18 cellular contexts compared by ENCODE assay signal in the genomic region with DNA sequence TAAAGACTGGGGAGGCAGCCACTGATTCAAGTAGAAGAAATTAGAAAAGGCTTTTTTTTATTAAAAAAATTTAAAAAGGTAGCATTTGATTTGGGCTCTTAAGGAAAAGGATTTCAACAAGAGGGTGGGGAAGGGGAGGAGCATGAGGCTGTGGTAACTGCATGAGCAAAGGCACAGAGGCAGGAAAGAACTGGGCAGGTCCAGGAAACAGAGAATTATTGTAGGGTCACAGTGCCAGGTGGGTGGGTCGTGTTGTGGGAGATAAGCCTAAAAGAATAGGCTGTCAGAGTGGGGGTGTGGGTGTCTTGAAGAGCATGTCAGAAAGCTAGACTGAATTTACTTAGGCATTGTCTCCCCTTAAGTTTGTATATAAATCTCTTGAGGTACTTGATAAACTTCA. TPM values are rescaled to one million over a fixed set of nuclear protein-coding genes. Genes with fewer than 3 reads are reported as not detected.
DNase-seq lines count a peak whose midpoint lies in the region; ATAC-seq and TF ChIP-seq lines count a peak whose summit lies in the region.
"Had no signal": no experiment of that assay in that cellular context is flagged by ENCODE, and none has a peak within 500 bp of the region (broad histone marks: within the 10 kb centered on the region; RNA-seq: fewer than 3 reads in every experiment).

No MANE protein-coding gene starts in this region.

- 4 to 15% methylated on average over 1 of the region's 1 CpG for WGBS in lung, 2 donors
- 38 to 50% methylated on average over 1 of the region's 1 CpG for WGBS in testis, 2 donors
- 68% methylated on average over 1 of the region's 1 CpG for WGBS in smooth muscle cell (ENCODE audit: low lambda C conversion rate)

- no peak overlapping the region for H3K4me2 ChIP-seq in smooth muscle cell

- DNase-seq in Panc1 (ENCODE audit: low read depth, low spot score) = no peak
- DNase-seq in epithelial cell of esophagus (ENCODE audit: low read depth) = peak; percentile 39
- peak; percentile 34 for DNase-seq in lung (ENCODE audit: low spot score)
- DNase-seq in type B pancreatic cell (ENCODE audit: extremely low spot score, unreplicated experiment) = no peak
- no peak for DNase-seq in Ammon's horn (ENCODE audit: low spot score)
- no peak for DNase-seq in testis
- DNase-seq in smooth muscle cell (lab: John Stamatoyannopoulos, UW; ENCODE audit: unreplicated experiment) = no peak
- DNase-seq: activated CD4-positive, alpha-beta T cell treated with anti-CD3 and anti-CD28 coated beads, Interleukin-2, amount 50 U/mL, for 1 hour; activated gamma-delta T cell treated with Interleukin-2 at 50 U/mL for 16 hours; DMS 273 treated with DMSO at 0.1 percent for 48 hours; Kasumi-1; SIG-M5; stimulated activated CD4-positive, alpha-beta T cell treated with anti-CD3 and anti-CD28 coated beads, Interleukin-2, amount 100 ng/mL, for 24 hours; stimulated activated naive B cell treated with anti-CD40 and anti-IgM and Interleukin-4, amounts not matched to agents 10 μg/mL and 1 μg/mL and 100 μg/mL, for 72 hours had no signal

- H3K36me3 ChIP-seq in Panc1 (ENCODE audit: control insufficient read depth, insufficient read depth, low read length) (no peaks in the 10 kb centered on the region), lung (ENCODE audit: control insufficient read depth in 2 of 2, insufficient read depth in 2 of 2, low read length in 2 of 2) (no peaks in the 10 kb centered on the region), testis (ENCODE audit: low read depth, missing control alignments) (no peaks in the 10 kb centered on the region), smooth muscle cell (ENCODE audit: low read depth) (no peaks in the 10 kb centered on the region)

- TF ChIP-seq CTCF in Panc1 (IDR thresholded peaks at IDR 0.05) (no peak), epithelial cell of esophagus (IDR thresholded peaks at IDR 0.05; ENCODE audit: insufficient read depth, low read depth, low read length, missing control alignments) (no peak), lung (IDR thresholded peaks at IDR 0.05; ENCODE audit: control extremely low read depth, extremely low read depth) (no peak), type B pancreatic cell (conservative IDR thresholded peaks at IDR 0.05) (no peak), testis (IDR thresholded peaks at IDR 0.05) (no peak), smooth muscle cell (IDR thresholded peaks at IDR 0.05; ENCODE audit: borderline replicate concordance, insufficient read depth, poor library complexity, severe bottlenecking) (no peak)

- H3K9me3 Mint-ChIP-seq in type B pancreatic cell = no peaks in the 10 kb centered on the region
- H3K9me3 Mint-ChIP-seq: dendritic cell treated with granulocyte-macrophage colony-stimulating factor and Interleukin-4, amounts not matched to agents 40 ng/mL and 50 ng/mL, for 4 days; neural crest cell; stimulated activated naive B cell treated with anti-CD40 and anti-IgM and Interleukin-4, amounts not matched to agents 10 μg/mL and 1 μg/mL and 100 μg/mL, for 72 hours had no signal

- no peaks in the 10 kb centered on the region for H3K27me3 Mint-ChIP-seq in type B pancreatic cell
- H3K27me3 Mint-ChIP-seq: dendritic cell treated with granulocyte-macrophage colony-stimulating factor and Interleukin-4, amounts not matched to agents 40 ng/mL and 50 ng/mL, for 4 days; stimulated activated naive B cell treated with anti-CD40 and anti-IgM and Interleukin-4, amounts not matched to agents 10 μg/mL and 1 μg/mL and 100 μg/mL, for 72 hours had no signal

- H3F3A ChIP-seq in smooth muscle cell (ENCODE audit: low read depth) = no peaks in the 10 kb centered on the region

- peak overlapping the region; percentile 58 for H3K4me3 Mint-ChIP-seq in type B pancreatic cell
- H3K4me3 Mint-ChIP-seq: dendritic cell treated with granulocyte-macrophage colony-stimulating factor and Interleukin-4, amounts not matched to agents 40 ng/mL and 50 ng/mL, for 4 days; neural crest cell; stimulated activated naive B cell treated with anti-CD40 and anti-IgM and Interleukin-4, amounts not matched to agents 10 μg/mL and 1 μg/mL and 100 μg/mL, for 72 hours had no signal

- no TSS peak for BruUV-seq in Panc1 (replicated peaks; lab: Mats Ljungman, UMichigan)

- H3K36me3 Mint-ChIP-seq in type B pancreatic cell = no peaks in the 10 kb centered on the region
- H3K36me3 Mint-ChIP-seq: stimulated activated naive B cell treated with anti-CD40 and anti-IgM and Interleukin-4, amounts not matched to agents 10 μg/mL and 1 μg/mL and 100 μg/mL, for 72 hours had no signal

- peak overlapping the region; percentile 87 for H3K27ac Mint-ChIP-seq in type B pancreatic cell
- H3K27ac Mint-ChIP-seq: dendritic cell treated with granulocyte-macrophage colony-stimulating factor and Interleukin-4, amounts not matched to agents 40 ng/mL and 50 ng/mL, for 4 days; stimulated activated naive B cell treated with anti-CD40 and anti-IgM and Interleukin-4, amounts not matched to agents 10 μg/mL and 1 μg/mL and 100 μg/mL, for 72 hours had no signal

- peaks cover 38% of the 10 kb centered on the region for H3K4me1 Mint-ChIP-seq in type B pancreatic cell (ENCODE audit: unreplicated experiment)

- POLR2A ChIA-PET in Panc1 (lab: Charles Lee) = no interaction called here

- ATAC-seq in Panc1 (peak; percentile 54; the same call in 1 of the 2 replicates), lung (ENCODE audit: insufficient read depth, low FRiP score) (peak; percentile 52), GM18520 (IDR thresholded peaks at IDR 0.05; ENCODE audit: unreplicated experiment) (no peak)
- ATAC-seq: GM12878; stimulated activated naive B cell treated with anti-CD40 and anti-IgM and Interleukin-4, amounts not matched to agents 10 μg/mL and 1 μg/mL and 100 μg/mL, for 72 hours had no signal

- H3K27me3 ChIP-seq in Panc1 (ENCODE audit: control insufficient read depth, insufficient read depth, low read length) (no peaks in the 10 kb centered on the region), lung (ENCODE audit: control insufficient read depth, insufficient read depth) (no peaks in the 10 kb centered on the region), testis (no peaks in the 10 kb centered on the region), smooth muscle cell (ENCODE audit: low read depth) (no peaks in the 10 kb centered on the region)

- H3K79me2 ChIP-seq in smooth muscle cell (ENCODE audit: low read depth) = peaks cover 8% of the 10 kb centered on the region

- no peaks in the 10 kb centered on the region for H4K20me1 ChIP-seq in smooth muscle cell (ENCODE audit: low read depth)

- H3K9me3 ChIP-seq in Panc1 (ENCODE audit: control insufficient read depth, insufficient read depth, low read depth, low read length) = no peaks in the 10 kb centered on the region
- no peaks in the 10 kb centered on the region for H3K9me3 ChIP-seq in lung (ENCODE audit: control insufficient read depth in 2 of 2, insufficient read depth in 1 of 2, low read length in 1 of 2)
- no peaks in the 10 kb centered on the region for H3K9me3 ChIP-seq in testis
- H3K9me3 ChIP-seq in smooth muscle cell (replicated peaks; ENCODE audit: low read depth) = no peaks in the 10 kb centered on the region

- no peak for TF ChIP-seq POLR2A in testis (IDR thresholded peaks at IDR 0.05)

- H3K27ac ChIP-seq in Panc1 (ENCODE audit: low read length) (peak overlapping the region; percentile 72), lung (ENCODE audit: low read depth in 1 of 2, low read length in 1 of 2) (no peak overlapping the region), testis (peak overlapping the region in 1 of 2 donors; percentile 63), smooth muscle cell (ENCODE audit: low read depth) (no peak overlapping the region)

- in situ Hi-C loops in Panc1 (cut with HindIII; ENCODE audit: low pct_unique_long_range_greater_than_20kb, low sequenced_read_pairs) = no loop called here

- H2AFZ ChIP-seq in smooth muscle cell (ENCODE audit: low read depth) = no peak overlapping the region

- CTCF ChIA-PET in Panc1 (lab: Charles Lee) = no interaction called here

- peaks cover 57% of the 10 kb centered on the region for H3K4me1 ChIP-seq in Panc1 (ENCODE audit: control insufficient read depth, insufficient read depth, low read length)
- peaks cover 5% of the 10 kb centered on the region in 2 donors for H3K4me1 ChIP-seq in lung (ENCODE audit: control insufficient read depth in 2 of 2, insufficient read depth in 2 of 2, low read length in 2 of 2)
- H3K4me1 ChIP-seq in testis = peaks cover 4% of the 10 kb centered on the region
- H3K4me1 ChIP-seq in smooth muscle cell (ENCODE audit: low read depth) = no peaks in the 10 kb centered on the region

- H3K9ac ChIP-seq in smooth muscle cell (ENCODE audit: low read depth) = no peak overlapping the region

- intact Hi-C loops in Panc1 (cut with micrococcal nuclease; ENCODE audit: unreplicated experiment) (no loop called here), testis (cut with DNase I; ENCODE audit: low total_unique reads) (no loop called here)

- H3K4me3 ChIP-seq in Panc1 (ENCODE audit: low read depth in 2 of 2, low read length in 2 of 2) (no peak overlapping the region), epithelial cell of esophagus (ENCODE audit: low read length) (no peak overlapping the region), lung (no peak overlapping the region), testis (no peak overlapping the region), smooth muscle cell (no peak overlapping the region)
- H3K4me3 ChIP-seq: GM12878 had no signal

RNA-seq across cellular contexts. Expression of a gene that starts 7.8 kb away (rescaled TPM):
- total RNA-seq in Panc1 (2021; ENCODE audit: unreplicated experiment) = 155 TPM
- 69.9 TPM for polyA plus RNA-seq in Panc1 (2012; ENCODE audit: insufficient read length)
- 10 to 100 TPM; 55.8 to 69.7 TPM for total RNA-seq in lung
- polyA plus RNA-seq in lung = 10 to 100 TPM; 25.0 to 35.5 TPM
- 54.4 and 91.9 TPM in 2 replicates for total RNA-seq in type B pancreatic cell (ENCODE audit: low replicate concordance)
- 10 to 100 TPM; 41.0 to 42.8 TPM for total RNA-seq in testis
- polyA plus RNA-seq in testis (ENCODE audit: insufficient read depth, low read depth, low replicate concordance) = 37.8 TPM
- 154 and 204 TPM in 2 replicates for total RNA-seq in smooth muscle cell
- 39.6 and 68.3 TPM in 2 replicates for polyA plus RNA-seq in smooth muscle cell

Comparison
In these comparisons a context has a peak if more than half of its experiments do, and no peak if none do; other contexts are left out.
1. DNase-seq: peak in epithelial cell of esophagus (single experiment) and lung (single experiment); none in Panc1 (single experiment), type B pancreatic cell (single experiment), Ammon's horn (single experiment), testis (single experiment) and smooth muscle cell (single experiment).